In the genomic region with DNA sequence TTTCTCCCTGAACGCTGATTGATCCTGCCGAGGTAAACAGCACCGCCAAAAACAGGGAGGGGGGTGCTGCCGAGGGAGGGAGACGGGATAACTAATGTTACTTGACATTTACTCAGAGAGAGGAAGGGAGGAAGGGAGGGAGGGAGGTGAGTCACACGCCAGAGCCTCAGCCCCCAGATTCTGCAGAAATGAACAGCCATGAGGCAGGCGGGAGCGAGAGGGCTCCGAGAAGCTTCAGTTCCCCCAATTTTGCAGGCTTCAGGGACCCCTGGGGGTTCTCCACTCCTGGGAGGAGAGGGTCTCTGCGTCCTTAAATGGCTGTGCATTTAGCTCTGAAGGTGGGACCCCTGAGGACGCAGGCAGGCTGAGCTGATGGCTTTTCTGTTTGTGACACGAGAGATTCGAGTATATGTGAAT, we compare ENCODE assay signal across 9 cellular contexts. TPM values are rescaled to one million over a fixed set of nuclear protein-coding genes. Genes with fewer than 3 reads are reported as not detected.
DNase-seq lines count a peak whose midpoint lies in the region; ATAC-seq and TF ChIP-seq lines count a peak whose summit lies in the region.
"Had no signal": no experiment of that assay in that cellular context is flagged by ENCODE, and none has a peak within 500 bp of the region (broad histone marks: within the 10 kb centered on the region; RNA-seq: fewer than 3 reads in every experiment).

No MANE protein-coding gene starts in this region.

- no peaks in the 10 kb centered on the region for H3K9me3 ChIP-seq in H9 (ENCODE audit: control insufficient read depth, low read depth, low read length)

- no peak overlapping the region for H2BK12ac ChIP-seq in H9 (ENCODE audit: insufficient read length, low read depth, low read length)

- no peaks in the 10 kb centered on the region for H3K79me2 ChIP-seq in ACC112 (ENCODE audit: control insufficient read depth, insufficient read depth, low read length, unreplicated experiment)
- no peaks in the 10 kb centered on the region for H3K79me2 ChIP-seq in H9 (ENCODE audit: insufficient read depth, low read length)

- H2AFZ ChIP-seq in ACC112 (ENCODE audit: low read length, unreplicated experiment) = peak overlapping the region; percentile 55
- no peak overlapping the region for H2AFZ ChIP-seq in H9 (ENCODE audit: low read length)

- H2BK20ac ChIP-seq in H9 (ENCODE audit: low read depth, low read length, poor library complexity, severe bottlenecking) = no peak overlapping the region

- no peak overlapping the region for H3K4ac ChIP-seq in H9 (ENCODE audit: low read depth, low read length)

- TF ChIP-seq CTCF in NB4 (IDR thresholded peaks at IDR 0.05; ENCODE audit: low read depth, low read length) = no peak
- TF ChIP-seq CTCF in H9 (conservative IDR thresholded peaks at IDR 0.05) = no peak

- no peaks in the 10 kb centered on the region for H3K23me2 ChIP-seq in H9 (ENCODE audit: insufficient read length, low read depth, low read length, poor library complexity, severe bottlenecking)

- H3K9me3 Mint-ChIP-seq in H9 = no peaks in the 10 kb centered on the region

- H3K56ac ChIP-seq in H9 (ENCODE audit: insufficient read length, low read depth, low read length) = no peak overlapping the region

- no peak overlapping the region for H3T11ph ChIP-seq in H9 (ENCODE audit: low read length)

- no peak overlapping the region for H3K4me2 ChIP-seq in H9 (ENCODE audit: insufficient read depth, insufficient read length, low read length)

- no peaks in the 10 kb centered on the region for H3K79me1 ChIP-seq in H9 (ENCODE audit: insufficient read depth, low read depth, low read length, poor library complexity, severe bottlenecking)

- H3K36me3 ChIP-seq in ACC112 (ENCODE audit: insufficient read depth, low read length) = no peaks in the 10 kb centered on the region
- H3K36me3 ChIP-seq: cardiac muscle cell had no signal

- ATAC-seq in GM18511 (IDR thresholded peaks at IDR 0.05; ENCODE audit: unreplicated experiment) = no peak

- TF ChIP-seq POLR2A in NB4 (IDR thresholded peaks at IDR 0.05; ENCODE audit: extremely low read depth, insufficient read length) = no peak

- no peak overlapping the region for H2BK15ac ChIP-seq in H9 (ENCODE audit: low read depth, low read length)

- no peak overlapping the region for H4K91ac ChIP-seq in H9 (ENCODE audit: insufficient read length, low read depth, low read length)

- no peak overlapping the region for H3K27ac ChIP-seq in ACC112 (ENCODE audit: low read depth, low read length)
- no peak overlapping the region for H3K27ac ChIP-seq in H9 (ENCODE audit: insufficient read length, low read depth, low read length)
- H3K27ac ChIP-seq: cardiac muscle cell had no signal

- no peaks in the 10 kb centered on the region for H4K20me1 ChIP-seq in H9 (ENCODE audit: control insufficient read depth, insufficient read depth, insufficient read length)

- peaks cover 8% of the 10 kb centered on the region for H3K4me1 ChIP-seq in ACC112 (ENCODE audit: control insufficient read depth, insufficient read depth, low read length, unreplicated experiment)
- no peaks in the 10 kb centered on the region for H3K4me1 ChIP-seq in H9 (ENCODE audit: insufficient read depth, low read length)

- no peak overlapping the region for H3K4me3 Mint-ChIP-seq in H9

- H3K14ac ChIP-seq in H9 (ENCODE audit: insufficient read depth, low read length) = no peak overlapping the region

- H3K27me3 Mint-ChIP-seq in H9 (ENCODE audit: low read depth) = peaks cover 12% of the 10 kb centered on the region

- no peak overlapping the region for H3K9ac ChIP-seq in H9 (ENCODE audit: extremely low read depth, insufficient read length, low read length)

- H3K27me3 ChIP-seq in ACC112 (ENCODE audit: insufficient read depth, low read length) = no peaks in the 10 kb centered on the region
- H3K27me3 ChIP-seq in H9 (ENCODE audit: insufficient read depth, low read length) = no peaks in the 10 kb centered on the region
- H3K27me3 ChIP-seq: cardiac muscle cell had no signal

- H3K18ac ChIP-seq in H9 (ENCODE audit: insufficient read length, low read depth, low read length) = no peak overlapping the region

- H3K36me3 Mint-ChIP-seq in H9 (ENCODE audit: insufficient read depth in 1 of 3, low read depth in 3 of 3) = peaks cover 0 to 2% (median 0%) of the 10 kb centered on the region in 3 experiments; a peak in 1 of 7 replicates

- no peak overlapping the region for H3K27ac Mint-ChIP-seq in H9

- H3K23ac ChIP-seq in H9 (ENCODE audit: insufficient read length, low read depth, low read length) = no peak overlapping the region

- H2AK5ac ChIP-seq in H9 (ENCODE audit: insufficient read length, low read length) = no peak overlapping the region

- no peak overlapping the region for H4K8ac ChIP-seq in H9 (replicated peaks; ENCODE audit: insufficient read length, low read depth, low read length)

- H2BK5ac ChIP-seq in H9 (ENCODE audit: insufficient read length, low read length) = no peak overlapping the region

- no peak overlapping the region for H2BK120ac ChIP-seq in H9 (ENCODE audit: low read depth, low read length, poor library complexity, severe bottlenecking)

- peak overlapping the region; percentile 53 for H3K4me3 ChIP-seq in ACC112 (ENCODE audit: low read depth, low read length)
- peak overlapping the region; percentile 23 for H3K4me3 ChIP-seq in NB4 (ENCODE audit: low read depth, low read length)
- H3K4me3 ChIP-seq: cardiac muscle cell had no signal

- WGBS in H9 (ENCODE audit: extremely low coverage, insufficient read length, low lambda C conversion rate) = no CpG with 5 or more reads among the region's 13 CpGs

- DNase-seq in NB4 (ENCODE audit: low read depth) = peak; percentile 89
- DNase-seq in activated T-cell treated with anti-CD3 and anti-CD28 coated beads, Interleukin-2, amount 50 U/mL, for 1 hour = peak; percentile 67
- peak; percentile 68 for DNase-seq in iris pigment epithelial cell (ENCODE audit: low read depth)
- peak; percentile 28 to 35 for DNase-seq in stimulated activated CD8-positive, alpha-beta memory T cell treated with anti-CD3 and anti-CD28 coated beads, Interleukin-4, amount 100 ng/mL, for 1 hour (ENCODE audit: low read depth in 2 of 2, low spot score in 1 of 2)
- DNase-seq in H9 = no peak
- no peak for DNase-seq in NCI-H2196 treated with DMSO at 0.1 percent for 48 hours (lab: John Stamatoyannopoulos, UW; ENCODE audit: unreplicated experiment)

- peaks cover 12 to 18% of the 10 kb centered on the region in 2 experiments for H3K4me1 Mint-ChIP-seq in H9

- no peak overlapping the region for H4K5ac ChIP-seq in H9 (ENCODE audit: insufficient read length, low read depth, low read length)

RNA-seq across cellular contexts. Expression of a gene that starts 59.1 kb away (rescaled TPM):
- total RNA-seq in H9 (2021) = 1.0 and 1.3 TPM in 2 replicates

Comparison
In these comparisons a context has a peak if more than half of its experiments do, and no peak if none do; other contexts are left out.
1. DNase-seq: peak in NB4 (single experiment), activated T-cell treated with anti-CD3 and anti-CD28 coated beads, Interleukin-2, amount 50 U/mL, for 1 hour (single experiment), iris pigment epithelial cell (single experiment) and stimulated activated CD8-positive, alpha-beta memory T cell treated with anti-CD3 and anti-CD28 coated beads, Interleukin-4, amount 100 ng/mL, for 1 hour (2 of 2); none in H9 (single experiment) and NCI-H2196 treated with DMSO at 0.1 percent for 48 hours (single experiment).